ENCODE assay signal across 2 cellular contexts in the genomic region with DNA sequence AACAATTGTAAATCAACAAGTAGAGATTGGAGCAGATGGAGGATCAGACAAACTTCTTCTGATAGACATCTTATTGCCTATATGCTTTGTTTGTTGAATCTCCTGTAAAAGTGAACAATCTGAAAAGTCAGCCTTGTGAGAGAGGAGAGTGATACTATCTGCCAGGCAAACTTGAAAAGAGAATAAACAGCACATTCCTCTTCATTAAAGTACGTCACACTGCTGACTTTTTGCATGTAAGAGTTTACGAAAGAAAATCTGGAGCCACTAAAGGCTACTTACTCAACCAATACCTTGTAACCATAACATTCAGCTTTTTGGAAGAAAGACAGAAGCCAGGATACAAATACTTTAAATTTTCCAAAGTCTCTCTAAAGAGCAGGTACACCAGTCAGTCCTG.
TF ChIP-seq lines count a peak whose summit lies in the region.

No MANE protein-coding gene starts in this region.

TF ChIP-seq in GM23338, 12 proteins besides CTCF, POLR2A, EP300 and RAD21 (continues in another document):
- TF ChIP-seq, protein P1, sequence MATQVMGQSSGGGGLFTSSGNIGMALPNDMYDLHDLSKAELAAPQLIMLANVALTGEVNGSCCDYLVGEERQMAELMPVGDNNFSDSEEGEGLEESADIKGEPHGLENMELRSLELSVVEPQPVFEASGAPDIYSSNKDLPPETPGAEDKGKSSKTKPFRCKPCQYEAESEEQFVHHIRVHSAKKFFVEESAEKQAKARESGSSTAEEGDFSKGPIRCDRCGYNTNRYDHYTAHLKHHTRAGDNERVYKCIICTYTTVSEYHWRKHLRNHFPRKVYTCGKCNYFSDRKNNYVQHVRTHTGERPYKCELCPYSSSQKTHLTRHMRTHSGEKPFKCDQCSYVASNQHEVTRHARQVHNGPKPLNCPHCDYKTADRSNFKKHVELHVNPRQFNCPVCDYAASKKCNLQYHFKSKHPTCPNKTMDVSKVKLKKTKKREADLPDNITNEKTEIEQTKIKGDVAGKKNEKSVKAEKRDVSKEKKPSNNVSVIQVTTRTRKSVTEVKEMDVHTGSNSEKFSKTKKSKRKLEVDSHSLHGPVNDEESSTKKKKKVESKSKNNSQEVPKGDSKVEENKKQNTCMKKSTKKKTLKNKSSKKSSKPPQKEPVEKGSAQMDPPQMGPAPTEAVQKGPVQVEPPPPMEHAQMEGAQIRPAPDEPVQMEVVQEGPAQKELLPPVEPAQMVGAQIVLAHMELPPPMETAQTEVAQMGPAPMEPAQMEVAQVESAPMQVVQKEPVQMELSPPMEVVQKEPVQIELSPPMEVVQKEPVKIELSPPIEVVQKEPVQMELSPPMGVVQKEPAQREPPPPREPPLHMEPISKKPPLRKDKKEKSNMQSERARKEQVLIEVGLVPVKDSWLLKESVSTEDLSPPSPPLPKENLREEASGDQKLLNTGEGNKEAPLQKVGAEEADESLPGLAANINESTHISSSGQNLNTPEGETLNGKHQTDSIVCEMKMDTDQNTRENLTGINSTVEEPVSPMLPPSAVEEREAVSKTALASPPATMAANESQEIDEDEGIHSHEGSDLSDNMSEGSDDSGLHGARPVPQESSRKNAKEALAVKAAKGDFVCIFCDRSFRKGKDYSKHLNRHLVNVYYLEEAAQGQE (IDR thresholded peaks at IDR 0.05; ENCODE audit: unreplicated experiment): no peak
- TF ChIP-seq ZNF331 (CRISPR knock-in tag; IDR thresholded peaks at IDR 0.05; ENCODE audit: low read depth) (no peak), ZNF114 (CRISPR knock-in tag; IDR thresholded peaks at IDR 0.05) (no peak), STAT1 (IDR thresholded peaks at IDR 0.05; ENCODE audit: unreplicated experiment) (no peak), JUNB (IDR thresholded peaks at IDR 0.05; ENCODE audit: unreplicated experiment) (no peak), NANOG (IDR thresholded peaks at IDR 0.05; ENCODE audit: borderline replicate concordance) (no peak), EZH2 (IDR thresholded peaks at IDR 0.05; ENCODE audit: low read depth, unreplicated experiment) (no peak), CREB1 (CRISPR knock-in tag; IDR thresholded peaks at IDR 0.05; ENCODE audit: low read depth) (no peak)
- TF ChIP-seq, protein P2, sequence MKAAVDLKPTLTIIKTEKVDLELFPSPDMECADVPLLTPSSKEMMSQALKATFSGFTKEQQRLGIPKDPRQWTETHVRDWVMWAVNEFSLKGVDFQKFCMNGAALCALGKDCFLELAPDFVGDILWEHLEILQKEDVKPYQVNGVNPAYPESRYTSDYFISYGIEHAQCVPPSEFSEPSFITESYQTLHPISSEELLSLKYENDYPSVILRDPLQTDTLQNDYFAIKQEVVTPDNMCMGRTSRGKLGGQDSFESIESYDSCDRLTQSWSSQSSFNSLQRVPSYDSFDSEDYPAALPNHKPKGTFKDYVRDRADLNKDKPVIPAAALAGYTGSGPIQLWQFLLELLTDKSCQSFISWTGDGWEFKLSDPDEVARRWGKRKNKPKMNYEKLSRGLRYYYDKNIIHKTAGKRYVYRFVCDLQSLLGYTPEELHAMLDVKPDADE (IDR thresholded peaks at IDR 0.05): no peak
- TF ChIP-seq, protein P3, sequence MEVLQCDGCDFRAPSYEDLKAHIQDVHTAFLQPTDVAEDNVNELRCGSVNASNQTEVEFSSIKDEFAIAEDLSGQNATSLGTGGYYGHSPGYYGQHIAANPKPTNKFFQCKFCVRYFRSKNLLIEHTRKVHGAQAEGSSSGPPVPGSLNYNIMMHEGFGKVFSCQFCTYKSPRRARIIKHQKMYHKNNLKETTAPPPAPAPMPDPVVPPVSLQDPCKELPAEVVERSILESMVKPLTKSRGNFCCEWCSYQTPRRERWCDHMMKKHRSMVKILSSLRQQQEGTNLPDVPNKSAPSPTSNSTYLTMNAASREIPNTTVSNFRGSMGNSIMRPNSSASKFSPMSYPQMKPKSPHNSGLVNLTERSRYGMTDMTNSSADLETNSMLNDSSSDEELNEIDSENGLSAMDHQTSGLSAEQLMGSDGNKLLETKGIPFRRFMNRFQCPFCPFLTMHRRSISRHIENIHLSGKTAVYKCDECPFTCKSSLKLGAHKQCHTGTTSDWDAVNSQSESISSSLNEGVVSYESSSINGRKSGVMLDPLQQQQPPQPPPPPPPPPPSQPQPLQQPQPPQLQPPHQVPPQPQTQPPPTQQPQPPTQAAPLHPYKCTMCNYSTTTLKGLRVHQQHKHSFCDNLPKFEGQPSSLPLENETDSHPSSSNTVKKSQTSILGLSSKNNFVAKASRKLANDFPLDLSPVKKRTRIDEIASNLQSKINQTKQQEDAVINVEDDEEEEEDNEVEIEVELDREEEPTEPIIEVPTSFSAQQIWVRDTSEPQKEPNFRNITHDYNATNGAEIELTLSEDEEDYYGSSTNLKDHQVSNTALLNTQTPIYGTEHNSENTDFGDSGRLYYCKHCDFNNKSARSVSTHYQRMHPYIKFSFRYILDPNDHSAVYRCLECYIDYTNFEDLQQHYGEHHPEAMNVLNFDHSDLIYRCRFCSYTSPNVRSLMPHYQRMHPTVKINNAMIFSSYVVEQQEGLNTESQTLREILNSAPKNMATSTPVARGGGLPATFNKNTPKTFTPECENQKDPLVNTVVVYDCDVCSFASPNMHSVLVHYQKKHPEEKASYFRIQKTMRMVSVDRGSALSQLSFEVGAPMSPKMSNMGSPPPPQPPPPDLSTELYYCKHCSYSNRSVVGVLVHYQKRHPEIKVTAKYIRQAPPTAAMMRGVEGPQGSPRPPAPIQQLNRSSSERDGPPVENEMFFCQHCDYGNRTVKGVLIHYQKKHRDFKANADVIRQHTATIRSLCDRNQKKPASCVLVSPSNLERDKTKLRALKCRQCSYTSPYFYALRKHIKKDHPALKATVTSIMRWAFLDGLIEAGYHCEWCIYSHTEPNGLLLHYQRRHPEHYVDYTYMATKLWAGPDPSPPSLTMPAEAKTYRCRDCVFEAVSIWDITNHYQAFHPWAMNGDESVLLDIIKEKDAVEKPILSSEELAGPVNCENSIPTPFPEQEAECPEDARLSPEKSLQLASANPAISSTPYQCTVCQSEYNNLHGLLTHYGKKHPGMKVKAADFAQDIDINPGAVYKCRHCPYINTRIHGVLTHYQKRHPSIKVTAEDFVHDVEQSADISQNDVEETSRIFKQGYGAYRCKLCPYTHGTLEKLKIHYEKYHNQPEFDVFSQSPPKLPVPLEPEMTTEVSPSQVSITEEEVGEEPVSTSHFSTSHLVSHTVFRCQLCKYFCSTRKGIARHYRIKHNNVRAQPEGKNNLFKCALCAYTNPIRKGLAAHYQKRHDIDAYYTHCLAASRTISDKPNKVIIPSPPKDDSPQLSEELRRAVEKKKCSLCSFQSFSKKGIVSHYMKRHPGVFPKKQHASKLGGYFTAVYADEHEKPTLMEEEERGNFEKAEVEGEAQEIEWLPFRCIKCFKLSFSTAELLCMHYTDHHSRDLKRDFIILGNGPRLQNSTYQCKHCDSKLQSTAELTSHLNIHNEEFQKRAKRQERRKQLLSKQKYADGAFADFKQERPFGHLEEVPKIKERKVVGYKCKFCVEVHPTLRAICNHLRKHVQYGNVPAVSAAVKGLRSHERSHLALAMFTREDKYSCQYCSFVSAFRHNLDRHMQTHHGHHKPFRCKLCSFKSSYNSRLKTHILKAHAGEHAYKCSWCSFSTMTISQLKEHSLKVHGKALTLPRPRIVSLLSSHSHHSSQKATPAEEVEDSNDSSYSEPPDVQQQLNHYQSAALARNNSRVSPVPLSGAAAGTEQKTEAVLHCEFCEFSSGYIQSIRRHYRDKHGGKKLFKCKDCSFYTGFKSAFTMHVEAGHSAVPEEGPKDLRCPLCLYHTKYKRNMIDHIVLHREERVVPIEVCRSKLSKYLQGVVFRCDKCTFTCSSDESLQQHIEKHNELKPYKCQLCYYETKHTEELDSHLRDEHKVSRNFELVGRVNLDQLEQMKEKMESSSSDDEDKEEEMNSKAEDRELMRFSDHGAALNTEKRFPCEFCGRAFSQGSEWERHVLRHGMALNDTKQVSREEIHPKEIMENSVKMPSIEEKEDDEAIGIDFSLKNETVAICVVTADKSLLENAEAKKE (CRISPR knock-in tag; IDR thresholded peaks at IDR 0.05): no peak

TF ChIP-seq in H1, 55 proteins besides CTCF, POLR2A, EP300 and RAD21:
- TF ChIP-seq SIX5 (IDR thresholded peaks at IDR 0.05; ENCODE audit: low read depth, low read length) (no peak), BACH1 (IDR thresholded peaks at IDR 0.05; ENCODE audit: low read length) (no peak), CTBP2 (IDR thresholded peaks at IDR 0.05; ENCODE audit: borderline replicate concordance, insufficient read depth, insufficient read length, low read length) (no peak), SIN3A (conservative IDR thresholded peaks at IDR 0.05 in 1 of 2, IDR thresholded peaks at IDR 0.05 in 1 of 2; ENCODE audit: low read depth in 1 of 2, low read length in 2 of 2) (no peak), JUN (IDR thresholded peaks at IDR 0.05; ENCODE audit: low read depth, low read length) (no peak), CHD1 (IDR thresholded peaks at IDR 0.05; ENCODE audit: low read depth, low read length) (no peak)
